8 cellular contexts compared by ENCODE assay signal in the genomic region with DNA sequence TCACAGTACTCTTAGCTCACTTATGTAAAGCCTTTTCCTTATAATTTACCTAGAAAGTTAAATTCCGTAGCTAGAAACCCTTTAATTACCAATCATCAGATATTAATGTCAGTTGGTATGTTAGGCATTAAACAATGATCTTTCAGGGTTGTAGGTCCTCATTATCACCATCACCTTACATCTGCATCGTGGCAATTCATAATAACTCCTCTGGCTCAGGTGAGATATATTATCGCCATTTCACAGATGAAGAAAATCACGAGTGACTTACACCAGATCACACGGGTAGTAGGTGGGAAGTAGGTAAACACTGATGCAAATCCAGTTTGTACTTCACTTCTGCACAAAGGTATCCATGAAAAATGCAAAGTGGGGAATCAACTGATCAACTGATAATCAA. TPM values are rescaled to one million over a fixed set of nuclear protein-coding genes. Genes with fewer than 3 reads are reported as not detected.
DNase-seq lines count a peak whose midpoint lies in the region; ATAC-seq and TF ChIP-seq lines count a peak whose summit lies in the region.

No MANE protein-coding gene starts in this region.

- dilution Hi-C loops in mammary epithelial cell (cut with HindIII; ENCODE audit: low sequenced_read_pairs): no loop called here

- WGBS in mammary epithelial cell (ENCODE audit: low coverage, missing lambda C conversion rate): 0% methylated on average over 5 of the region's 5 CpGs

- intact Hi-C loops in mammary epithelial cell (cut with micrococcal nuclease): no loop called here

- H3K36me3 ChIP-seq in mammary epithelial cell (ENCODE audit: insufficient read depth, low read length) (no peaks in the 10 kb centered on the region), muscle layer of duodenum (ENCODE audit: control insufficient read depth in 1 of 2, insufficient read depth in 2 of 2, low read length in 2 of 2) (peaks cover 6 to 7% of the 10 kb centered on the region in 2 donors)

- peak overlapping the region; percentile 80 for H3K4me3 ChIP-seq in GM12865 (ENCODE audit: low read depth, low read length)
- peak overlapping the region; percentile 85 to 96 (median 90) for H3K4me3 ChIP-seq in mammary epithelial cell (replicated peaks in 1 of 3; ENCODE audit: insufficient read depth in 1 of 3, low read depth in 2 of 3, low read length in 3 of 3)
- peak overlapping the region; percentile 96 to 97 for H3K4me3 ChIP-seq in muscle layer of duodenum (ENCODE audit: low read depth in 1 of 2, low read length in 2 of 2)

- H3K9ac ChIP-seq in mammary epithelial cell (ENCODE audit: insufficient read depth, low read length): peak overlapping the region; percentile 98

- no peaks in the 10 kb centered on the region for H3K9me3 ChIP-seq in mammary epithelial cell (replicated peaks; ENCODE audit: insufficient read depth, low read length)
- H3K9me3 ChIP-seq in muscle layer of duodenum (ENCODE audit: control insufficient read depth in 1 of 2, low read length in 2 of 2): no peaks in the 10 kb centered on the region

- H3K27ac ChIP-seq in mammary epithelial cell (ENCODE audit: insufficient read depth, low read depth, low read length) (peak overlapping the region; percentile 90), muscle layer of duodenum (ENCODE audit: low read length) (peak overlapping the region; percentile 100)

- peak overlapping the region; percentile 85 for H3K4me2 ChIP-seq in mammary epithelial cell (ENCODE audit: insufficient read depth, low read depth, low read length)

- peaks cover 35% of the 10 kb centered on the region for H3K79me2 ChIP-seq in mammary epithelial cell (ENCODE audit: insufficient read depth, low read length)

- no peak for TF ChIP-seq CTCF in GM12865 (IDR thresholded peaks at IDR 0.05; ENCODE audit: insufficient read depth, low read depth, low read length, missing control alignments)
- TF ChIP-seq CTCF in mammary epithelial cell (conservative IDR thresholded peaks at IDR 0.05 in 1 of 2, IDR thresholded peaks at IDR 0.05 in 1 of 2; ENCODE audit: extremely low read depth in 1 of 2, insufficient read depth in 1 of 2, low read depth in 1 of 2, low read length in 2 of 2): no peak

- no peak for DNase-seq in GM12865 (ENCODE audit: low read depth)
- no peak for DNase-seq in mammary epithelial cell
- DNase-seq in KG1 (lab: John Stamatoyannopoulos, UW): no peak
- DNase-seq in NCI-H146 treated with DMSO at 0.1 percent for 48 hours (lab: John Stamatoyannopoulos, UW; ENCODE audit: unreplicated experiment): no peak
- no peak for DNase-seq in hypothalamus (lab: John Stamatoyannopoulos, UW)

- H3K4me1 ChIP-seq in mammary epithelial cell (ENCODE audit: insufficient read depth, low read length) (peaks cover 19% of the 10 kb centered on the region), muscle layer of duodenum (ENCODE audit: control insufficient read depth in 1 of 2, insufficient read depth in 2 of 2, low read length in 2 of 2) (peaks cover 9 to 13% of the 10 kb centered on the region in 2 donors)

- peak overlapping the region; percentile 93 for H2AFZ ChIP-seq in mammary epithelial cell (ENCODE audit: low read depth, low read length)

- H4K20me1 ChIP-seq in mammary epithelial cell (ENCODE audit: insufficient read depth, low read length): no peaks in the 10 kb centered on the region

- ATAC-seq in HG03196 (IDR thresholded peaks at IDR 0.05; ENCODE audit: unreplicated experiment) (peak; percentile 6), HG02884 (IDR thresholded peaks at IDR 0.05; ENCODE audit: unreplicated experiment) (no peak)

- H3K27me3 ChIP-seq in mammary epithelial cell (ENCODE audit: insufficient read depth, low read length): no peaks in the 10 kb centered on the region
- no peaks in the 10 kb centered on the region for H3K27me3 ChIP-seq in muscle layer of duodenum (ENCODE audit: low read depth, low read length)

- CTCF ChIA-PET in mammary epithelial cell (lab: Charles Lee; ENCODE audit: low non-redundant PET): no interaction called here

- BruUV-seq in mammary epithelial cell (replicated peaks; lab: Mats Ljungman, UMichigan): TSS peak; percentile 56

- in situ Hi-C loops in mammary epithelial cell (cut with MboI; ENCODE audit: low sequenced_read_pairs in 2 of 2): no loop called here

RNA-seq across cellular contexts. Expression of gene NUP133, which starts 0.6 kb away (rescaled TPM):
- 10 to 100 TPM; 28.8 to 34.8 TPM for total RNA-seq in mammary epithelial cell
- 11.7 TPM for polyA plus RNA-seq in mammary epithelial cell
- polyA minus RNA-seq in mammary epithelial cell: 19.2 TPM

RNA-seq across cellular contexts. Expression of gene ABCB10, which starts 51.0 kb away (rescaled TPM):
- total RNA-seq in mammary epithelial cell: 10 to 100 TPM; 20.2 to 22.7 TPM
- polyA plus RNA-seq in mammary epithelial cell: 10.2 TPM
- 10.1 TPM for polyA minus RNA-seq in mammary epithelial cell
